ENCODE assay signal across 13 cellular contexts in the genomic region with DNA sequence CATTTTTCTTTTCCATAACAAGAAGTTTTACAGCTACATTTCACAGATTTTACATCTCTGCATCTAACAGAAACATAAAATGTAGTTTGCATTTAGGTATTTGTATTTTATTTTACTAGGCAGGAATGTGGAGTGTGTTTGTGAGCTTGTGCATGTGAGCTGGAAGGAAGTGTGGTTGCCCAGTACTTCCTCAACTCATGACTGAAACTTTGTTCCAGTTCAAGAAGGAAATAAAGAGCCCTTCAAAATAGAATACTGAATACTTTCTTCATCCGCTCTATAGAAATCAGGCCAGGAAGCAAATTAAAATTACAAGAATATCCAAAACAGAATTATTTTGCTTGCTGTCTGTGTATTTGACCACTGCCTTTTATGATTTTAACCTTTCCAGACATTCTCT.
DNase-seq lines count a peak whose midpoint lies in the region; ATAC-seq, FAIRE-seq and TF ChIP-seq lines count a peak whose summit lies in the region.
"Had no signal": no experiment of that assay in that cellular context is flagged by ENCODE, and none has a peak within 500 bp of the region (broad histone marks: within the 10 kb centered on the region; RNA-seq: fewer than 3 reads in every experiment).

No MANE protein-coding gene starts in this region.

- TF ChIP-seq CTCF in GM10266 (IDR thresholded peaks at IDR 0.05; ENCODE audit: control insufficient read depth, insufficient read depth, low read depth, missing control alignments), result no peak

- DNase-seq in SK-MEL-5 (ENCODE audit: low read depth, low spot score) (peak; percentile 89), pons (ENCODE audit: low spot score) (peak; percentile 49), GM19239 (ENCODE audit: insufficient read length, low spot score) (no peak), GM10266 (ENCODE audit: extremely low spot score) (no peak)
- DNase-seq: activated gamma-delta T cell treated with Interleukin-2 at 50 U/mL for 16 hours, AML-193, cortex of kidney, heart right ventricle, SHP77 treated with DMSO at 0.1 percent for 48 hours had no signal

- FAIRE-seq in GM19239 (lab: Jason Lieb, UNC), result no peak

- ATAC-seq in GM18511 (IDR thresholded peaks at IDR 0.05; ENCODE audit: unreplicated experiment) (peak; percentile 30), HG03025 (IDR thresholded peaks at IDR 0.05; ENCODE audit: low FRiP score, unreplicated experiment) (peak; percentile 26), GM21737 (IDR thresholded peaks at IDR 0.05; ENCODE audit: unreplicated experiment) (no peak), GM21515 (IDR thresholded peaks at IDR 0.05; ENCODE audit: unreplicated experiment) (no peak)
- ATAC-seq: heart right ventricle had no signal

- in situ Hi-C loops in SK-MEL-5 (cut with HindIII; ENCODE audit: low pct_unique_long_range_greater_than_20kb, low sequenced_read_pairs), result no loop called here

Comparison
In these comparisons a context has a peak if more than half of its experiments do, and no peak if none do; other contexts are left out.
1. ATAC-seq: peak in GM18511 (single experiment) and HG03025 (single experiment); none in GM21737 (single experiment) and GM21515 (single experiment).
2. DNase-seq: peak in SK-MEL-5 (single experiment) and pons (single experiment); none in GM19239 (single experiment) and GM10266 (single experiment).